Comparison of ENCODE assay signal across 25 cellular contexts in genomic region chrX:87272491-87272890, GRCh38.
"Had no signal": no experiment of that assay in that cellular context is flagged by ENCODE, and none has a peak within 500 bp of the region (broad histone marks: within the 10 kb centered on the region; RNA-seq: fewer than 3 reads in every experiment).

No MANE protein-coding gene starts in this region.

- H3K27me3 ChIP-seq: hepatocyte, neural progenitor cell, neutrophil, right atrium auricular region, right lobe of liver, stomach, testis, thyroid gland, transverse colon, upper lobe of left lung, vagina had no signal

- H3K9me3 ChIP-seq: left ventricle myocardium inferior, mucosa of descending colon, neutrophil, right atrium auricular region, right lobe of liver, stomach, testis, thyroid gland, transverse colon, upper lobe of left lung, vagina had no signal

- H3K4me2 ChIP-seq: hepatocyte, neural progenitor cell, smooth muscle cell had no signal

- H3K9me3 Mint-ChIP-seq: nephron, neural progenitor cell had no signal

- H3K27ac ChIP-seq: hepatocyte, left ventricle myocardium inferior, neural progenitor cell, neutrophil, parathyroid adenoma, right atrium auricular region, right lobe of liver, stomach, testis, thyroid gland, transverse colon, upper lobe of left lung, vagina had no signal

- H2AFZ ChIP-seq: hepatocyte, neural progenitor cell, parathyroid adenoma had no signal

- H3K4me1 Mint-ChIP-seq: naive thymus-derived CD4-positive, alpha-beta T cell; nephron; neural progenitor cell; stimulated activated naive B cell treated with anti-CD40 and anti-IgM and Interleukin-4, amounts not matched to agents 10 μg/mL and 1 μg/mL and 100 μg/mL, for 72 hours had no signal

- DNase-seq: islet precursor cell; left ventricle myocardium inferior; midbrain; mucosa of descending colon; naive thymus-derived CD4-positive, alpha-beta T cell; occipital lobe; right lobe of liver; stimulated activated CD4-positive, alpha-beta T cell treated with anti-CD3 and anti-CD28 coated beads, Interleukin-1b, Interleukin-23, amount 100 ng/mL, for 48 hours; stimulated activated CD4-positive, alpha-beta T cell treated with anti-CD3 and anti-CD28 coated beads, Interleukin-4, amount 100 ng/mL, for 1 hour; stimulated activated naive B cell treated with anti-CD40 and anti-IgM and Interleukin-4, amounts not matched to agents 10 μg/mL and 1 μg/mL and 100 μg/mL, for 72 hours; stimulated activated naive CD8-positive, alpha-beta T cell treated with anti-CD3 and anti-CD28 coated beads, Interleukin-15, Interleukin-2, amounts not matched to agents 100 U/mL and 50 U/mL, for 24 hours; stomach; testis; thyroid gland; transverse colon; upper lobe of left lung had no signal

- H3K4me1 ChIP-seq: left ventricle myocardium inferior, neural progenitor cell, parathyroid adenoma, right atrium auricular region, right lobe of liver, stomach, testis, thyroid gland, transverse colon, upper lobe of left lung, vagina had no signal

- H3K9ac ChIP-seq: neural progenitor cell, parathyroid adenoma had no signal

- H3K27me3 Mint-ChIP-seq: naive thymus-derived CD4-positive, alpha-beta T cell; stimulated activated naive B cell treated with anti-CD40 and anti-IgM and Interleukin-4, amounts not matched to agents 10 μg/mL and 1 μg/mL and 100 μg/mL, for 72 hours had no signal

- H3K79me2 ChIP-seq: hepatocyte, parathyroid adenoma had no signal

- H3K36me3 ChIP-seq: left ventricle myocardium inferior, neural progenitor cell, neutrophil, right atrium auricular region, right lobe of liver, stomach, thyroid gland, transverse colon, upper lobe of left lung, vagina had no signal

- ATAC-seq: mucosa of descending colon; naive thymus-derived CD4-positive, alpha-beta T cell; right lobe of liver; stimulated activated naive B cell treated with anti-CD40 and anti-IgM and Interleukin-4, amounts not matched to agents 10 μg/mL and 1 μg/mL and 100 μg/mL, for 72 hours; stimulated activated naive CD8-positive, alpha-beta T cell treated with anti-CD3 and anti-CD28 coated beads, Interleukin-15, Interleukin-2, amounts not matched to agents 100 U/mL and 50 U/mL, for 24 hours had no signal

- H3K36me3 Mint-ChIP-seq: naive thymus-derived CD4-positive, alpha-beta T cell; neural progenitor cell; stimulated activated naive B cell treated with anti-CD40 and anti-IgM and Interleukin-4, amounts not matched to agents 10 μg/mL and 1 μg/mL and 100 μg/mL, for 72 hours had no signal

- H3K4me3 ChIP-seq: hepatocyte, left ventricle myocardium inferior, lung, mucosa of descending colon, neural progenitor cell, right atrium auricular region, right lobe of liver, smooth muscle cell, stomach, testis, thyroid gland, transverse colon, upper lobe of left lung, vagina had no signal

- H3K27ac Mint-ChIP-seq: naive thymus-derived CD4-positive, alpha-beta T cell; nephron; neural progenitor cell; stimulated activated naive B cell treated with anti-CD40 and anti-IgM and Interleukin-4, amounts not matched to agents 10 μg/mL and 1 μg/mL and 100 μg/mL, for 72 hours had no signal

- H3K4me3 Mint-ChIP-seq: naive thymus-derived CD4-positive, alpha-beta T cell; nephron; neural progenitor cell; stimulated activated naive B cell treated with anti-CD40 and anti-IgM and Interleukin-4, amounts not matched to agents 10 μg/mL and 1 μg/mL and 100 μg/mL, for 72 hours had no signal
